1 cellular context compared by ENCODE assay signal in the genomic region with DNA sequence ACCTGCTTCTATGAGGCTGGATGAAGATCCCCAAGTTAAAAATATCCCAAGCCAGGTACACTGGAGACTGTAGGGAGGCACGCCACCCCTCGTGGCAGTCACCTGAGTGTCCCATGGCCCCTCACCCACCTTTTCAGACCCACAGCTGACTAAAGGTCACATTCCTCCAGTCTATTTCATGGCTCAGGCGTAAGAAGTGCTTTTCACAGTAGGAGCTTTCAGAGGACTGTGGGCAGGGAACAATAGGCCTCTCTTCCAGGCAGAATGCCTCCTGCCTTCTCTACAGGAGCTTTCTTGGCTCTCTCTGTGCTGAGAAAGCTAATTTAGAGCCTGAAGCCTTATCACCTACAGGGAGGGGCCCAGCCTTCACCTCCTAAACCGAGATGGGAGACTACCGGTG.
TF ChIP-seq lines count a peak whose summit lies in the region.

No MANE protein-coding gene starts in this region.

TF ChIP-seq in GM23338, 12 proteins besides CTCF, POLR2A, EP300 and RAD21 (continued from another document):
- TF ChIP-seq, protein P1, sequence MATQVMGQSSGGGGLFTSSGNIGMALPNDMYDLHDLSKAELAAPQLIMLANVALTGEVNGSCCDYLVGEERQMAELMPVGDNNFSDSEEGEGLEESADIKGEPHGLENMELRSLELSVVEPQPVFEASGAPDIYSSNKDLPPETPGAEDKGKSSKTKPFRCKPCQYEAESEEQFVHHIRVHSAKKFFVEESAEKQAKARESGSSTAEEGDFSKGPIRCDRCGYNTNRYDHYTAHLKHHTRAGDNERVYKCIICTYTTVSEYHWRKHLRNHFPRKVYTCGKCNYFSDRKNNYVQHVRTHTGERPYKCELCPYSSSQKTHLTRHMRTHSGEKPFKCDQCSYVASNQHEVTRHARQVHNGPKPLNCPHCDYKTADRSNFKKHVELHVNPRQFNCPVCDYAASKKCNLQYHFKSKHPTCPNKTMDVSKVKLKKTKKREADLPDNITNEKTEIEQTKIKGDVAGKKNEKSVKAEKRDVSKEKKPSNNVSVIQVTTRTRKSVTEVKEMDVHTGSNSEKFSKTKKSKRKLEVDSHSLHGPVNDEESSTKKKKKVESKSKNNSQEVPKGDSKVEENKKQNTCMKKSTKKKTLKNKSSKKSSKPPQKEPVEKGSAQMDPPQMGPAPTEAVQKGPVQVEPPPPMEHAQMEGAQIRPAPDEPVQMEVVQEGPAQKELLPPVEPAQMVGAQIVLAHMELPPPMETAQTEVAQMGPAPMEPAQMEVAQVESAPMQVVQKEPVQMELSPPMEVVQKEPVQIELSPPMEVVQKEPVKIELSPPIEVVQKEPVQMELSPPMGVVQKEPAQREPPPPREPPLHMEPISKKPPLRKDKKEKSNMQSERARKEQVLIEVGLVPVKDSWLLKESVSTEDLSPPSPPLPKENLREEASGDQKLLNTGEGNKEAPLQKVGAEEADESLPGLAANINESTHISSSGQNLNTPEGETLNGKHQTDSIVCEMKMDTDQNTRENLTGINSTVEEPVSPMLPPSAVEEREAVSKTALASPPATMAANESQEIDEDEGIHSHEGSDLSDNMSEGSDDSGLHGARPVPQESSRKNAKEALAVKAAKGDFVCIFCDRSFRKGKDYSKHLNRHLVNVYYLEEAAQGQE (IDR thresholded peaks at IDR 0.05; ENCODE audit: unreplicated experiment): no peak
- TF ChIP-seq JUNB (IDR thresholded peaks at IDR 0.05; ENCODE audit: unreplicated experiment) (no peak), CREB1 (CRISPR knock-in tag; IDR thresholded peaks at IDR 0.05; ENCODE audit: low read depth) (no peak), ZNF331 (CRISPR knock-in tag; IDR thresholded peaks at IDR 0.05; ENCODE audit: low read depth) (no peak)
- TF ChIP-seq, protein P2, sequence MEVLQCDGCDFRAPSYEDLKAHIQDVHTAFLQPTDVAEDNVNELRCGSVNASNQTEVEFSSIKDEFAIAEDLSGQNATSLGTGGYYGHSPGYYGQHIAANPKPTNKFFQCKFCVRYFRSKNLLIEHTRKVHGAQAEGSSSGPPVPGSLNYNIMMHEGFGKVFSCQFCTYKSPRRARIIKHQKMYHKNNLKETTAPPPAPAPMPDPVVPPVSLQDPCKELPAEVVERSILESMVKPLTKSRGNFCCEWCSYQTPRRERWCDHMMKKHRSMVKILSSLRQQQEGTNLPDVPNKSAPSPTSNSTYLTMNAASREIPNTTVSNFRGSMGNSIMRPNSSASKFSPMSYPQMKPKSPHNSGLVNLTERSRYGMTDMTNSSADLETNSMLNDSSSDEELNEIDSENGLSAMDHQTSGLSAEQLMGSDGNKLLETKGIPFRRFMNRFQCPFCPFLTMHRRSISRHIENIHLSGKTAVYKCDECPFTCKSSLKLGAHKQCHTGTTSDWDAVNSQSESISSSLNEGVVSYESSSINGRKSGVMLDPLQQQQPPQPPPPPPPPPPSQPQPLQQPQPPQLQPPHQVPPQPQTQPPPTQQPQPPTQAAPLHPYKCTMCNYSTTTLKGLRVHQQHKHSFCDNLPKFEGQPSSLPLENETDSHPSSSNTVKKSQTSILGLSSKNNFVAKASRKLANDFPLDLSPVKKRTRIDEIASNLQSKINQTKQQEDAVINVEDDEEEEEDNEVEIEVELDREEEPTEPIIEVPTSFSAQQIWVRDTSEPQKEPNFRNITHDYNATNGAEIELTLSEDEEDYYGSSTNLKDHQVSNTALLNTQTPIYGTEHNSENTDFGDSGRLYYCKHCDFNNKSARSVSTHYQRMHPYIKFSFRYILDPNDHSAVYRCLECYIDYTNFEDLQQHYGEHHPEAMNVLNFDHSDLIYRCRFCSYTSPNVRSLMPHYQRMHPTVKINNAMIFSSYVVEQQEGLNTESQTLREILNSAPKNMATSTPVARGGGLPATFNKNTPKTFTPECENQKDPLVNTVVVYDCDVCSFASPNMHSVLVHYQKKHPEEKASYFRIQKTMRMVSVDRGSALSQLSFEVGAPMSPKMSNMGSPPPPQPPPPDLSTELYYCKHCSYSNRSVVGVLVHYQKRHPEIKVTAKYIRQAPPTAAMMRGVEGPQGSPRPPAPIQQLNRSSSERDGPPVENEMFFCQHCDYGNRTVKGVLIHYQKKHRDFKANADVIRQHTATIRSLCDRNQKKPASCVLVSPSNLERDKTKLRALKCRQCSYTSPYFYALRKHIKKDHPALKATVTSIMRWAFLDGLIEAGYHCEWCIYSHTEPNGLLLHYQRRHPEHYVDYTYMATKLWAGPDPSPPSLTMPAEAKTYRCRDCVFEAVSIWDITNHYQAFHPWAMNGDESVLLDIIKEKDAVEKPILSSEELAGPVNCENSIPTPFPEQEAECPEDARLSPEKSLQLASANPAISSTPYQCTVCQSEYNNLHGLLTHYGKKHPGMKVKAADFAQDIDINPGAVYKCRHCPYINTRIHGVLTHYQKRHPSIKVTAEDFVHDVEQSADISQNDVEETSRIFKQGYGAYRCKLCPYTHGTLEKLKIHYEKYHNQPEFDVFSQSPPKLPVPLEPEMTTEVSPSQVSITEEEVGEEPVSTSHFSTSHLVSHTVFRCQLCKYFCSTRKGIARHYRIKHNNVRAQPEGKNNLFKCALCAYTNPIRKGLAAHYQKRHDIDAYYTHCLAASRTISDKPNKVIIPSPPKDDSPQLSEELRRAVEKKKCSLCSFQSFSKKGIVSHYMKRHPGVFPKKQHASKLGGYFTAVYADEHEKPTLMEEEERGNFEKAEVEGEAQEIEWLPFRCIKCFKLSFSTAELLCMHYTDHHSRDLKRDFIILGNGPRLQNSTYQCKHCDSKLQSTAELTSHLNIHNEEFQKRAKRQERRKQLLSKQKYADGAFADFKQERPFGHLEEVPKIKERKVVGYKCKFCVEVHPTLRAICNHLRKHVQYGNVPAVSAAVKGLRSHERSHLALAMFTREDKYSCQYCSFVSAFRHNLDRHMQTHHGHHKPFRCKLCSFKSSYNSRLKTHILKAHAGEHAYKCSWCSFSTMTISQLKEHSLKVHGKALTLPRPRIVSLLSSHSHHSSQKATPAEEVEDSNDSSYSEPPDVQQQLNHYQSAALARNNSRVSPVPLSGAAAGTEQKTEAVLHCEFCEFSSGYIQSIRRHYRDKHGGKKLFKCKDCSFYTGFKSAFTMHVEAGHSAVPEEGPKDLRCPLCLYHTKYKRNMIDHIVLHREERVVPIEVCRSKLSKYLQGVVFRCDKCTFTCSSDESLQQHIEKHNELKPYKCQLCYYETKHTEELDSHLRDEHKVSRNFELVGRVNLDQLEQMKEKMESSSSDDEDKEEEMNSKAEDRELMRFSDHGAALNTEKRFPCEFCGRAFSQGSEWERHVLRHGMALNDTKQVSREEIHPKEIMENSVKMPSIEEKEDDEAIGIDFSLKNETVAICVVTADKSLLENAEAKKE (CRISPR knock-in tag; IDR thresholded peaks at IDR 0.05): no peak
- TF ChIP-seq, protein P3, sequence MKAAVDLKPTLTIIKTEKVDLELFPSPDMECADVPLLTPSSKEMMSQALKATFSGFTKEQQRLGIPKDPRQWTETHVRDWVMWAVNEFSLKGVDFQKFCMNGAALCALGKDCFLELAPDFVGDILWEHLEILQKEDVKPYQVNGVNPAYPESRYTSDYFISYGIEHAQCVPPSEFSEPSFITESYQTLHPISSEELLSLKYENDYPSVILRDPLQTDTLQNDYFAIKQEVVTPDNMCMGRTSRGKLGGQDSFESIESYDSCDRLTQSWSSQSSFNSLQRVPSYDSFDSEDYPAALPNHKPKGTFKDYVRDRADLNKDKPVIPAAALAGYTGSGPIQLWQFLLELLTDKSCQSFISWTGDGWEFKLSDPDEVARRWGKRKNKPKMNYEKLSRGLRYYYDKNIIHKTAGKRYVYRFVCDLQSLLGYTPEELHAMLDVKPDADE (IDR thresholded peaks at IDR 0.05): no peak
